Comparison of ENCODE assay signal across 8 cellular contexts in genomic region chr2:135797497-135798274, GRCh38. TPM values are rescaled to one million over a fixed set of nuclear protein-coding genes. Genes with fewer than 3 reads are reported as not detected.
DNase-seq lines count a peak whose midpoint lies in the region; ATAC-seq and TF ChIP-seq lines count a peak whose summit lies in the region.

No MANE protein-coding gene starts in this region.

- ATAC-seq in GM21825 (IDR thresholded peaks at IDR 0.05; ENCODE audit: unreplicated experiment): peak; percentile 60
- peak; percentile 77 for ATAC-seq in RWPE2 (ENCODE audit: low read depth)
- peak; percentile 75 for ATAC-seq in activated T-helper 17 cell treated with anti-CD3 and anti-CD28 coated beads, Interleukin-2, amount 50 U/mL, for 72 hours (replicated peaks)
- peak; percentile 85 for ATAC-seq in omental fat pad (ENCODE audit: low FRiP score)
- ATAC-seq in thoracic aorta (ENCODE audit: insufficient number of reproducible peaks, low FRiP score, low read depth): no peak

- H3K27me3 ChIP-seq in RWPE2 (ENCODE audit: insufficient read depth, poor library complexity, severe bottlenecking): no peaks in the 10 kb centered on the region
- no peaks in the 10 kb centered on the region for H3K27me3 ChIP-seq in thoracic aorta (replicated peaks; ENCODE audit: insufficient read depth)

- H3K27me3 Mint-ChIP-seq in activated T-helper 17 cell treated with anti-CD3 and anti-CD28 coated beads, Interleukin-2, amount 50 U/mL, for 72 hours: no peaks in the 10 kb centered on the region

- peaks cover 5% of the 10 kb centered on the region for H3K9me3 Mint-ChIP-seq in activated T-helper 17 cell treated with anti-CD3 and anti-CD28 coated beads, Interleukin-2, amount 50 U/mL, for 72 hours

- H3K4me1 ChIP-seq in RWPE2 (ENCODE audit: insufficient read depth, poor library complexity, severe bottlenecking) (no peaks in the 10 kb centered on the region), thoracic aorta (ENCODE audit: control insufficient read depth in 1 of 2, low read depth in 2 of 2) (no peaks in the 10 kb centered on the region)

- no peak overlapping the region for H3K4me3 Mint-ChIP-seq in activated T-helper 17 cell treated with anti-CD3 and anti-CD28 coated beads, Interleukin-2, amount 50 U/mL, for 72 hours

- H3K4me1 Mint-ChIP-seq in activated T-helper 17 cell treated with anti-CD3 and anti-CD28 coated beads, Interleukin-2, amount 50 U/mL, for 72 hours: peaks cover 13% of the 10 kb centered on the region

- H3K36me3 ChIP-seq in RWPE2 (ENCODE audit: low read depth) (no peaks in the 10 kb centered on the region), thoracic aorta (no peaks in the 10 kb centered on the region)

- H3K4me3 ChIP-seq in LNCaP clone FGC (ENCODE audit: low read depth, low read length): no peak overlapping the region
- no peak overlapping the region for H3K4me3 ChIP-seq in RWPE2 (ENCODE audit: severe bottlenecking)
- no peak overlapping the region for H3K4me3 ChIP-seq in thoracic aorta

- no peak overlapping the region for H3K27ac ChIP-seq in RWPE2 (ENCODE audit: poor library complexity, severe bottlenecking)
- H3K27ac ChIP-seq in thoracic aorta: no peak overlapping the region

- DNase-seq in Daoy (ENCODE audit: low read depth) (peak; percentile 79), LNCaP clone FGC (ENCODE audit: low read depth) (peak; percentile 19), RWPE2 (ENCODE audit: low spot score) (no peak), fibroblast of the conjunctiva (ENCODE audit: low read depth) (peak; percentile 76), omental fat pad (ENCODE audit: low spot score) (peak; percentile 67), thoracic aorta (ENCODE audit: low spot score) (peak; percentile 29)

- TF ChIP-seq CTCF in LNCaP clone FGC (IDR thresholded peaks at IDR 0.05; ENCODE audit: control insufficient read depth, extremely low read depth, insufficient read depth) (peak; percentile 95), RWPE2 (IDR thresholded peaks at IDR 0.05; ENCODE audit: poor library complexity, severe bottlenecking) (peak; percentile 92), omental fat pad (IDR thresholded peaks at IDR 0.05) (peak in 1 of 3 donors; percentile 56), thoracic aorta (IDR thresholded peaks at IDR 0.05) (peak; percentile 80)

- H3K9me3 ChIP-seq in RWPE2 (ENCODE audit: severe bottlenecking): no peaks in the 10 kb centered on the region
- H3K9me3 ChIP-seq in thoracic aorta: no peaks in the 10 kb centered on the region

- H3K27ac Mint-ChIP-seq in activated T-helper 17 cell treated with anti-CD3 and anti-CD28 coated beads, Interleukin-2, amount 50 U/mL, for 72 hours: no peak overlapping the region

- no peaks in the 10 kb centered on the region for H3K36me3 Mint-ChIP-seq in activated T-helper 17 cell treated with anti-CD3 and anti-CD28 coated beads, Interleukin-2, amount 50 U/mL, for 72 hours (ENCODE audit: low read depth)

RNA-seq across cellular contexts. Expression of gene LCT, which starts 39.3 kb away (rescaled TPM):
- 0.40 TPM in 1 of 2 replicates, not detected in the other for total RNA-seq in Daoy (2014; rRNA removed; shearing (Covaris generic))
- 1 to 10 TPM in 1 of 2 donors, under 1 TPM in 1; 0.45 to 1.0 TPM for total RNA-seq in activated T-helper 17 cell treated with anti-CD3 and anti-CD28 coated beads, Interleukin-2, amount 50 U/mL, for 72 hours
- total RNA-seq in omental fat pad: under 1 TPM in 1 of 4 donors, not detected in 3; 0.09 TPM
- total RNA-seq in thoracic aorta: under 1 TPM in 1 of 2 donors, not detected in 1; 0.28 TPM

RNA-seq across cellular contexts. Expression of gene UBXN4, which starts 56.0 kb away (rescaled TPM):
- total RNA-seq in Daoy (2014; rRNA removed; shearing (Covaris generic)): 45.2 and 52.5 TPM in 2 replicates
- total RNA-seq in activated T-helper 17 cell treated with anti-CD3 and anti-CD28 coated beads, Interleukin-2, amount 50 U/mL, for 72 hours: 100 to 1,000 TPM; 122 to 156 TPM
- total RNA-seq in omental fat pad (10 to 100 TPM; 60.1 to 86.7 (median 75.1) TPM), thoracic aorta (100 to 1,000 TPM in 1 of 2 donors, 10 to 100 TPM in 1; 44.8 to 126 TPM)
